ENCODE assay signal across 4 cellular contexts in genomic region chr7:97329871-97330270, GRCh38.
DNase-seq lines count a peak whose midpoint lies in the region; ATAC-seq and TF ChIP-seq lines count a peak whose summit lies in the region.
"Not testable (repeated sequence)": the region's sequence is repeated elsewhere in the genome, so short reads cannot be mapped to it uniquely, and the experiment has no call there.

No MANE protein-coding gene starts in this region.

- POLR2A ChIA-PET in MCF 10A (lab: Yijun Ruan, JAX): not testable (repeated sequence)

- BruUV-seq in MCF 10A (replicated peaks; lab: Mats Ljungman, UMichigan): not testable (repeated sequence)

- H3K23ac ChIP-seq in neuronal stem cell (ENCODE audit: low read depth, low read length, poor library complexity): not testable (repeated sequence)

- H3K14ac ChIP-seq in neuronal stem cell (ENCODE audit: low read length): not testable (repeated sequence)

- H4K91ac ChIP-seq in neuronal stem cell (ENCODE audit: low read depth, low read length, poor library complexity): not testable (repeated sequence)

- WGBS in neuronal stem cell (ENCODE audit: extremely low coverage in 2 of 2, insufficient read length in 2 of 2, insufficient replicate concordance in 1 of 2), 2 donors: no CpG with 5 or more reads among the region's 9 CpGs

- H3K4me3 Mint-ChIP-seq in GM23338; MCF 10A (ENCODE audit: unreplicated experiment): not testable (repeated sequence)

- H3K4me3 ChIP-seq in GM23338; neuronal stem cell (ENCODE audit: low read length in 2 of 2): not testable (repeated sequence)

- CTCF ChIA-PET in MCF 10A (lab: Yijun Ruan, JAX): not testable (repeated sequence)

- H2BK12ac ChIP-seq in neuronal stem cell (ENCODE audit: low read length): not testable (repeated sequence)

- H3K36me3 Mint-ChIP-seq in GM23338 (ENCODE audit: low read depth); MCF 10A (ENCODE audit: insufficient read depth, unreplicated experiment): not testable (repeated sequence)

- 0 out of 2 replicates have a peak overlapping the region, but pooled peaks have one; percentile 59 for H2AFZ ChIP-seq in GM23338
- H2AFZ ChIP-seq in neuronal stem cell (ENCODE audit: low read length): not testable (repeated sequence)

- not testable (repeated sequence) for H3K4me1 Mint-ChIP-seq in GM23338; MCF 10A (ENCODE audit: insufficient read depth, unreplicated experiment)

- H3K79me2 ChIP-seq in GM23338 (replicated peaks; ENCODE audit: insufficient read depth): not testable (repeated sequence)

- not testable (repeated sequence) for DNase-seq in GM23338 (ENCODE audit: low spot score); neuronal stem cell (ENCODE audit: low spot score)
- peak; percentile 52 for DNase-seq in MCF 10A (ENCODE audit: unreplicated experiment)
- DNase-seq in head of caudate nucleus: peak; percentile 16 to 86 (median 64)

- H3K9ac ChIP-seq in neuronal stem cell (ENCODE audit: low read depth, low read length, poor library complexity): not testable (repeated sequence)

- intact Hi-C loops in MCF 10A (cut with micrococcal nuclease); head of caudate nucleus (cut with DNase I): not testable (repeated sequence)

- H3K79me1 ChIP-seq in neuronal stem cell (ENCODE audit: low read depth, low read length): not testable (repeated sequence)

- not testable (repeated sequence) for H4K8ac ChIP-seq in neuronal stem cell (ENCODE audit: low read depth, low read length)

- H3K18ac ChIP-seq in neuronal stem cell (ENCODE audit: low read length): not testable (repeated sequence)

- H3K27me3 Mint-ChIP-seq in GM23338 (ENCODE audit: insufficient read depth, low read depth, poor library complexity): not testable (repeated sequence)
- peaks cover 11% of the 10 kb centered on the region for H3K27me3 Mint-ChIP-seq in MCF 10A (ENCODE audit: insufficient read depth, unreplicated experiment)

- H3K4ac ChIP-seq in neuronal stem cell (ENCODE audit: low read length): not testable (repeated sequence)

- not testable (repeated sequence) for H3K4me1 ChIP-seq in GM23338 (ENCODE audit: insufficient read depth); neuronal stem cell (ENCODE audit: control insufficient read depth in 2 of 2, insufficient read depth in 1 of 2, low read depth in 1 of 2, low read length in 2 of 2)

- not testable (repeated sequence) for H2AK5ac ChIP-seq in neuronal stem cell (ENCODE audit: low read depth, low read length)

- H3K27ac Mint-ChIP-seq in GM23338; MCF 10A (ENCODE audit: low read depth, unreplicated experiment): not testable (repeated sequence)

- H3K27me3 ChIP-seq in GM23338 (ENCODE audit: insufficient read depth); neuronal stem cell (ENCODE audit: control insufficient read depth in 3 of 3, insufficient read depth in 3 of 3, low read depth in 1 of 3, low read length in 3 of 3): not testable (repeated sequence)

- peaks cover 23% of the 10 kb centered on the region for H3K9me3 Mint-ChIP-seq in GM23338
- not testable (repeated sequence) for H3K9me3 Mint-ChIP-seq in MCF 10A (ENCODE audit: unreplicated experiment)

- not testable (repeated sequence) for H2BK5ac ChIP-seq in neuronal stem cell (ENCODE audit: low read length)

- H3K27ac ChIP-seq in GM23338 (ENCODE audit: low read depth); neuronal stem cell (replicated peaks; ENCODE audit: low read length): not testable (repeated sequence)

- not testable (repeated sequence) for H2BK120ac ChIP-seq in neuronal stem cell (ENCODE audit: low read depth, low read length)

- not testable (repeated sequence) for H3K36me3 ChIP-seq in GM23338 (ENCODE audit: insufficient read depth); neuronal stem cell (replicated peaks in 1 of 2; ENCODE audit: control insufficient read depth in 2 of 2, insufficient read depth in 2 of 2, low read length in 2 of 2)

- 0 out of 2 replicates have a peak overlapping the region, but pooled peaks have one; percentile 14 for H3K4me2 ChIP-seq in GM23338
- H3K4me2 ChIP-seq in neuronal stem cell (ENCODE audit: insufficient read depth, low read length, poor library complexity, severe bottlenecking): peak overlapping the region; percentile 14

- not testable (repeated sequence) for H4K20me1 ChIP-seq in GM23338 (replicated peaks; ENCODE audit: insufficient read depth)

- not testable (repeated sequence) for H3F3A ChIP-seq in GM23338 (replicated peaks; ENCODE audit: low read depth)

- not testable (repeated sequence) for TF ChIP-seq CTCF in GM23338 (conservative IDR thresholded peaks at IDR 0.05; ENCODE audit: low read depth in 2 of 2); MCF 10A (IDR thresholded peaks at IDR 0.05; ENCODE audit: unreplicated experiment)

- H2BK15ac ChIP-seq in neuronal stem cell (ENCODE audit: low read length): not testable (repeated sequence)

- not testable (repeated sequence) for ATAC-seq in GM23338

- H3K9me2 ChIP-seq in GM23338 (ENCODE audit: insufficient read depth): not testable (repeated sequence)

- H3K9me3 ChIP-seq in neuronal stem cell (replicated peaks in 1 of 2; ENCODE audit: control insufficient read depth in 2 of 2, insufficient read depth in 1 of 2, low read depth in 1 of 2, low read length in 2 of 2): not testable (repeated sequence)
